8 cellular contexts compared by ENCODE assay signal in genomic region chr7:55517191-55517633, GRCh38. TPM values are rescaled to one million over a fixed set of nuclear protein-coding genes. Genes with fewer than 3 reads are reported as not detected.
DNase-seq lines count a peak whose midpoint lies in the region; ATAC-seq and TF ChIP-seq lines count a peak whose summit lies in the region.
"Had no signal": no experiment of that assay in that cellular context is flagged by ENCODE, and none has a peak within 500 bp of the region (broad histone marks: within the 10 kb centered on the region; RNA-seq: fewer than 3 reads in every experiment).

No MANE protein-coding gene starts in this region.

- WGBS in right lobe of liver (ENCODE audit: insufficient coverage, low coverage, low lambda C conversion rate, missing lambda C conversion rate) = 94% methylated on average over 3 of the region's 12 CpGs
- 74% methylated on average over 12 of the region's 12 CpGs for WGBS in SK-N-SH (ENCODE audit: low lambda C conversion rate)

- peaks cover 0 to 9% (median 3%) of the 10 kb centered on the region in 4 donors for H3K4me1 ChIP-seq in right lobe of liver
- H3K4me1 ChIP-seq in SK-N-SH (ENCODE audit: control insufficient read depth in 1 of 2, insufficient read depth in 2 of 2, low read depth in 1 of 2, low read length in 1 of 2) = peaks cover 0 to 12% of the 10 kb centered on the region in 2 experiments; a peak in 1 of 4 replicates

- POLR2A ChIA-PET in T-cell (lab: Charles Lee) (no interaction called here), SK-N-SH (lab: Yijun Ruan, JAX) (no interaction called here)

- CTCF ChIA-PET in T-cell (lab: Charles Lee) (no interaction called here), SK-N-SH (lab: Yijun Ruan, JAX) (interaction anchor here (1.5 kb wide), 1 partner anchor 85 kb away, joined by 3 read pairs; no protein-coding TSS in a partner anchor)

- no peak overlapping the region for H3K4me2 ChIP-seq in SK-N-SH

- H3F3A ChIP-seq in SK-N-SH (replicated peaks; ENCODE audit: insufficient read depth) = no peaks in the 10 kb centered on the region

- H3K27ac ChIP-seq in right lobe of liver (no peak overlapping the region), SK-N-SH (ENCODE audit: low read depth in 2 of 2, low read length in 1 of 2) (no peak overlapping the region)

- no peak for TF ChIP-seq POLR2A in right lobe of liver (IDR thresholded peaks at IDR 0.05)

- H3K9ac ChIP-seq in SK-N-SH = no peak overlapping the region

- peak overlapping the region in 1 of 2 donors; percentile 40 for H3K27ac Mint-ChIP-seq in T-cell

- H3K4me3 ChIP-seq in right lobe of liver (no peak overlapping the region), SK-N-SH (ENCODE audit: low read depth in 2 of 2, low read length in 1 of 2) (no peak overlapping the region)

- H3K27me3 ChIP-seq in right lobe of liver (no peaks in the 10 kb centered on the region), SK-N-SH (ENCODE audit: insufficient read depth) (no peaks in the 10 kb centered on the region)

- intact Hi-C loops in right lobe of liver (cut with DNase I) = no loop called here

- no peaks in the 10 kb centered on the region for H3K27me3 Mint-ChIP-seq in T-cell

- ATAC-seq in GM19043 (IDR thresholded peaks at IDR 0.05; ENCODE audit: low read depth, unreplicated experiment) (peak; percentile 65), HG02798 (IDR thresholded peaks at IDR 0.05; ENCODE audit: poor library complexity, unreplicated experiment) (peak; percentile 71), T-cell (replicated peaks in 1 of 4) (peak; percentile 28 to 63 (median 39)), right lobe of liver (no peak)

- DNase-seq in T-cell = no peak
- DNase-seq in stimulated activated CD4-positive, alpha-beta T cell treated with anti-CD3 and anti-CD28 coated beads, Interleukin-4, amount 100 ng/mL, for 1 hour = peak; percentile 46
- DNase-seq in right lobe of liver = no peak
- DNase-seq in SK-N-SH = no peak
- DNase-seq in LoVo (ENCODE audit: low spot score) = no peak
- DNase-seq: NCI-H446 treated with DMSO at 0.1 percent for 48 hours had no signal

- peaks cover 50% of the 10 kb centered on the region for H4K20me1 ChIP-seq in SK-N-SH (ENCODE audit: insufficient read depth)

- H3K9me3 ChIP-seq in right lobe of liver (no peaks in the 10 kb centered on the region), SK-N-SH (no peaks in the 10 kb centered on the region)

- peaks cover 46 to 77% (median 52%) of the 10 kb centered on the region in 3 donors for H3K4me1 Mint-ChIP-seq in T-cell

- peaks cover 71% of the 10 kb centered on the region for H3K36me3 Mint-ChIP-seq in T-cell

- no peaks in the 10 kb centered on the region for H3K9me2 ChIP-seq in SK-N-SH

- TF ChIP-seq CTCF in right lobe of liver (IDR thresholded peaks at IDR 0.05) (no peak), SK-N-SH (IDR thresholded peaks at IDR 0.05) (no peak)

- H3K79me2 ChIP-seq in SK-N-SH (ENCODE audit: insufficient read depth) = peaks cover 66% of the 10 kb centered on the region

- H2AFZ ChIP-seq in SK-N-SH (ENCODE audit: low read depth) = no peak overlapping the region

- no peaks in the 10 kb centered on the region for H3K9me3 Mint-ChIP-seq in T-cell

- no peak for TF ChIP-seq RAD21 in SK-N-SH (IDR thresholded peaks at IDR 0.05; ENCODE audit: low read length)

- H3K36me3 ChIP-seq in right lobe of liver (peaks cover 0 to 5% (median 2%) of the 10 kb centered on the region in 4 donors), SK-N-SH (replicated peaks in 1 of 2; ENCODE audit: control insufficient read depth in 1 of 2, insufficient read depth in 2 of 2, low read length in 1 of 2) (peaks cover 57 to 58% of the 10 kb centered on the region in 2 experiments)

- TF ChIP-seq EP300 in SK-N-SH (IDR thresholded peaks at IDR 0.05; ENCODE audit: borderline replicate concordance in 1 of 2, low read depth in 1 of 2, low read length in 1 of 2) = no peak

- no peak overlapping the region for H3K4me3 Mint-ChIP-seq in T-cell

TF ChIP-seq in SK-N-SH, 30 proteins besides CTCF, POLR2A, EP300 and RAD21:
- no peak for TF ChIP-seq NRF1 (IDR thresholded peaks at IDR 0.05; ENCODE audit: low read depth, low read length)
- TF ChIP-seq RCOR1 (IDR thresholded peaks at IDR 0.05; ENCODE audit: low read length) = no peak
- no peak for TF ChIP-seq SMC3 (IDR thresholded peaks at IDR 0.05; ENCODE audit: low read depth, low read length)
- TF ChIP-seq FOXJ3 (CRISPR knock-in tag; IDR thresholded peaks at IDR 0.05) = no peak
- TF ChIP-seq, protein P1, sequence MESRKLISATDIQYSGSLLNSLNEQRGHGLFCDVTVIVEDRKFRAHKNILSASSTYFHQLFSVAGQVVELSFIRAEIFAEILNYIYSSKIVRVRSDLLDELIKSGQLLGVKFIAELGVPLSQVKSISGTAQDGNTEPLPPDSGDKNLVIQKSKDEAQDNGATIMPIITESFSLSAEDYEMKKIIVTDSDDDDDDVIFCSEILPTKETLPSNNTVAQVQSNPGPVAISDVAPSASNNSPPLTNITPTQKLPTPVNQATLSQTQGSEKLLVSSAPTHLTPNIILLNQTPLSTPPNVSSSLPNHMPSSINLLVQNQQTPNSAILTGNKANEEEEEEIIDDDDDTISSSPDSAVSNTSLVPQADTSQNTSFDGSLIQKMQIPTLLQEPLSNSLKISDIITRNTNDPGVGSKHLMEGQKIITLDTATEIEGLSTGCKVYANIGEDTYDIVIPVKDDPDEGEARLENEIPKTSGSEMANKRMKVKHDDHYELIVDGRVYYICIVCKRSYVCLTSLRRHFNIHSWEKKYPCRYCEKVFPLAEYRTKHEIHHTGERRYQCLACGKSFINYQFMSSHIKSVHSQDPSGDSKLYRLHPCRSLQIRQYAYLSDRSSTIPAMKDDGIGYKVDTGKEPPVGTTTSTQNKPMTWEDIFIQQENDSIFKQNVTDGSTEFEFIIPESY (IDR thresholded peaks at IDR 0.05; ENCODE audit: borderline replicate concordance, low read depth) = no peak
TF ChIP-seq in SK-N-SH: peak in this region for 0.

RNA-seq across cellular contexts. Expression of gene VOPP1, which starts 55.1 kb away (rescaled TPM):
- total RNA-seq in T-cell = 100 to 1,000 TPM in 1 of 5 donors, 10 to 100 TPM in 4; 84.0 to 106 (median 94.8) TPM
- total RNA-seq in right lobe of liver = 10 to 100 TPM; 15.8 to 30.3 (median 23.2) TPM
- 69.5 and 79.3 TPM in 2 replicates for polyA plus RNA-seq in SK-N-SH (2012; rRNA removed)
- 77.0 and 82.6 TPM in 2 replicates for polyA plus RNA-seq in SK-N-SH (2012; cell fraction: cytosol; rRNA removed)
- polyA plus RNA-seq in SK-N-SH (2012; cell fraction: nucleus; rRNA removed) = 32.4 and 38.8 TPM in 2 replicates

Comparison
In these comparisons a context has a peak if more than half of its experiments do, and no peak if none do; other contexts are left out.
1. ATAC-seq: peak in GM19043 (single experiment), HG02798 (single experiment) and T-cell (4 of 4); none in right lobe of liver (0 of 4).